ENCODE assay signal across 2 cellular contexts in genomic region chr1:223343692-223344091, GRCh38.
TF ChIP-seq lines count a peak whose summit lies in the region.

No MANE protein-coding gene starts in this region.

TF ChIP-seq in liver, 16 proteins besides CTCF, POLR2A, EP300 and RAD21:
- no peak for TF ChIP-seq RXRA (IDR thresholded peaks at IDR 0.05)
- TF ChIP-seq NR2F2 (IDR thresholded peaks at IDR 0.05) = peak; percentile 84

TF ChIP-seq in HepG2, 621 proteins besides CTCF, POLR2A, EP300 and RAD21:
- TF ChIP-seq SP4 (CRISPR knock-in tag; IDR thresholded peaks at IDR 0.05) = no peak
- no peak for TF ChIP-seq ZNF530 (CRISPR knock-in tag; IDR thresholded peaks at IDR 0.05; ENCODE audit: low read depth)
TF ChIP-seq in HepG2: peak in this region for 0.
